In genomic region chr10:24518981-24519597, GRCh38 we compare ENCODE assay signal across 9 cellular contexts.
DNase-seq lines count a peak whose midpoint lies in the region; ATAC-seq and TF ChIP-seq lines count a peak whose summit lies in the region.
"Had no signal": no experiment of that assay in that cellular context is flagged by ENCODE, and none has a peak within 500 bp of the region (broad histone marks: within the 10 kb centered on the region; RNA-seq: fewer than 3 reads in every experiment).

No MANE protein-coding gene starts in this region.

- H3K4me1 ChIP-seq in SK-N-SH (ENCODE audit: control insufficient read depth in 1 of 2, insufficient read depth in 2 of 2, low read depth in 1 of 2, low read length in 1 of 2) (peaks cover 0 to 3% of the 10 kb centered on the region in 2 experiments; a peak in 2 of 4 replicates), breast epithelium (peaks cover 0 to 4% of the 10 kb centered on the region in 2 donors)
- H3K4me1 ChIP-seq: BLaER1 had no signal

- H4K20me1 ChIP-seq in SK-N-SH (ENCODE audit: insufficient read depth): no peaks in the 10 kb centered on the region
- H4K20me1 ChIP-seq: BLaER1 had no signal

- CTCF ChIA-PET in SK-N-SH (lab: Yijun Ruan, JAX): interaction anchor here (0.5 to 6.2 kb wide), 46 partner anchors 9 to 1351 kb away, joined by 3 to 69 read pairs (median 4); no protein-coding TSS in a partner anchor

- no peak overlapping the region for H2AFZ ChIP-seq in SK-N-SH (ENCODE audit: low read depth)

- H3K4me2 ChIP-seq in SK-N-SH: no peak overlapping the region
- H3K4me2 ChIP-seq: BLaER1 had no signal

- TF ChIP-seq EP300 in SK-N-SH (IDR thresholded peaks at IDR 0.05; ENCODE audit: borderline replicate concordance in 1 of 2, low read depth in 1 of 2, low read length in 1 of 2): 0 out of 4 replicates have a peak, but pooled peaks of 1 of the 2 experiments have one; percentile 10

- ATAC-seq in GM19467 (IDR thresholded peaks at IDR 0.05; ENCODE audit: unreplicated experiment): no peak

- no peak overlapping the region for H3K9ac ChIP-seq in SK-N-SH
- H3K9ac ChIP-seq: BLaER1 had no signal

- intact Hi-C loops in breast epithelium (cut with DNase I; ENCODE audit: low total_unique reads): no loop called here

- peaks cover 0 to 9% of the 10 kb centered on the region in 2 experiments for H3K36me3 ChIP-seq in SK-N-SH (replicated peaks in 1 of 2; ENCODE audit: control insufficient read depth in 1 of 2, insufficient read depth in 2 of 2, low read length in 1 of 2)
- H3K36me3 ChIP-seq in breast epithelium: no peaks in the 10 kb centered on the region

- POLR2A ChIA-PET in SK-N-SH (lab: Yijun Ruan, JAX): no interaction called here

- H3K9me2 ChIP-seq in SK-N-SH: no peaks in the 10 kb centered on the region

- DNase-seq in DMS153 treated with DMSO at 0.1 percent for 48 hours (lab: John Stamatoyannopoulos, UW; ENCODE audit: unreplicated experiment): peak; percentile 4
- no peak for DNase-seq in DMS153 (lab: John Stamatoyannopoulos, UW)
- peak; percentile 86 for DNase-seq in HuH-7 (ENCODE audit: low spot score)
- peak; percentile 76 for DNase-seq in SK-N-SH
- DNase-seq in breast epithelium (ENCODE audit: low spot score in 2 of 2): peak; percentile 58 to 67
- peak; percentile 85 for DNase-seq in inferior parietal cortex (ENCODE audit: extremely low spot score)
- peak; percentile 19 for DNase-seq in stimulated activated CD4-positive, alpha-beta T cell treated with anti-CD3 and anti-CD28 coated beads, Interleukin-1b, Interleukin-23, amount 100 ng/mL, for 48 hours

- peak overlapping the region in 1 of 2 experiments; percentile 10; a peak in 1 of 4 replicates for H3K4me3 ChIP-seq in SK-N-SH (ENCODE audit: low read depth in 2 of 2, low read length in 1 of 2)
- H3K4me3 ChIP-seq in breast epithelium: no peak overlapping the region
- H3K4me3 ChIP-seq: BLaER1 had no signal

- no peak overlapping the region for H3K27ac ChIP-seq in SK-N-SH (ENCODE audit: low read depth in 2 of 2, low read length in 1 of 2)
- peak overlapping the region; percentile 62 to 64 for H3K27ac ChIP-seq in breast epithelium
- H3K27ac ChIP-seq: BLaER1 had no signal

- no peak for TF ChIP-seq POLR2A in breast epithelium (IDR thresholded peaks at IDR 0.05)

- no peaks in the 10 kb centered on the region for H3K9me3 ChIP-seq in SK-N-SH
- no peaks in the 10 kb centered on the region for H3K9me3 ChIP-seq in breast epithelium
- H3K9me3 ChIP-seq: BLaER1 had no signal

- peak; percentile 87 for TF ChIP-seq RAD21 in SK-N-SH (IDR thresholded peaks at IDR 0.05; ENCODE audit: low read length)

- 25% methylated on average over 15 of the region's 15 CpGs for WGBS in SK-N-SH (ENCODE audit: low lambda C conversion rate)

- H3K79me2 ChIP-seq in SK-N-SH (ENCODE audit: insufficient read depth): no peaks in the 10 kb centered on the region

- TF ChIP-seq CTCF in SK-N-SH (IDR thresholded peaks at IDR 0.05): peak; percentile 89
- TF ChIP-seq CTCF in breast epithelium (IDR thresholded peaks at IDR 0.05): peak; percentile 76 to 83 (median 78)

- no peaks in the 10 kb centered on the region for H3F3A ChIP-seq in SK-N-SH (replicated peaks; ENCODE audit: insufficient read depth)

- H3K27me3 ChIP-seq in SK-N-SH (ENCODE audit: insufficient read depth): no peaks in the 10 kb centered on the region
- H3K27me3 ChIP-seq in breast epithelium: no peaks in the 10 kb centered on the region
- H3K27me3 ChIP-seq: BLaER1 had no signal

TF ChIP-seq in SK-N-SH, 30 proteins besides CTCF, POLR2A, EP300 and RAD21:
- TF ChIP-seq POLR2AphosphoS5 (IDR thresholded peaks at IDR 0.05; ENCODE audit: low read depth, low read length) (no peak), IRF3 (IDR thresholded peaks at IDR 0.05; ENCODE audit: low read depth, low read length) (no peak), NRF1 (IDR thresholded peaks at IDR 0.05; ENCODE audit: low read depth, low read length) (0 out of 2 replicates have a peak, but pooled peaks have one; percentile 9), SMC3 (IDR thresholded peaks at IDR 0.05; ENCODE audit: low read depth, low read length) (peak; percentile 64)

Comparison
In these comparisons a context has a peak if more than half of its experiments do, and no peak if none do; other contexts are left out.
1. H3K27ac ChIP-seq: peak in breast epithelium (2 of 2); none in SK-N-SH (0 of 2).